ENCODE assay signal across 8 cellular contexts in the genomic region with DNA sequence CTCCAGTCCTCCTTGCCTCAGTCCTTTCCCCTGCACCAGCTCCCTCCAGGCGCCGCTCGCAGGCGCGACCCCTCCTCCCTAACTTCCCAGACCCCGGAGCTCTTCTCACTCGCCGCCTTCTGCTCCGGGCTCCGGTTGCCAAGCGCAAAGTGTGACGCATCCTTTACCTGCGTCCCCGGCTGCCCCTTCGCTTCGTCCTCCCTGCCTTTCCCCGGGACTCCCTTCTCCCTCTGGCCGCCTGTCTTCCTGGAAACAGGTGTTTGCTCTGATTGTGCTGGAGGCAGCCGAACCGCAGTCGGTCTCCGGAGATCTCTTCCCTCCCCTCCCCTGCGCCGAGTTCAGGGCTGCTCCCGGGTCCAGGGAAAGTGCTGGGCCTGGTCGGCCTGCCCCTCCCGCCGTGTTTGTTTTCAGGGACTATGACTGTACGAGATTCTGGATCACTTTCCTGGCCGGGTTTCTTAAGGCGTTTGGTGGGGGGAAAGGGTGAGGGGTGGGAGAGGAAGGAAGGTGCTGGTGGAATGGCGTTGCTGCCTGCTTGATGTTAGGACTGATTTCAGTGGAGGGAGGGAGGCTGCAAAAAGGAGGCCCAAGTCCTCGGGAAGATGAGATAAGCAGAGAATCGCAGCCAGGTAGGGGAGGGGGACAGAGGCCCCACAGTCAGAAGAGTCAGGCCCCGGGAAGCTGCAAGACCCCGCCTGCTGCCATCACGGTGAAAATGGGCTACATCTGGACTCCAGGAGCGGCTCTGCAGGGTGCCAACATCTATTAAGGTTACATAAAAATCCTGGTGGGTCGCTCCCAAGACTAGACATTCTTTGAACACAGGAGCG. TPM values are rescaled to one million over a fixed set of nuclear protein-coding genes. Genes with fewer than 3 reads are reported as not detected.
DNase-seq lines count a peak whose midpoint lies in the region; ATAC-seq lines count a peak whose summit lies in the region.

No MANE protein-coding gene starts in this region.

- peaks cover 0 to 7% (median 0%) of the 10 kb centered on the region in 7 donors for H3K9me3 Mint-ChIP-seq in naive B cell

- peaks cover 0 to 3% of the 10 kb centered on the region in 2 donors for H3K27me3 ChIP-seq in duodenal mucosa (ENCODE audit: control insufficient read depth in 1 of 2, insufficient read depth in 2 of 2, low read length in 2 of 2)

- H3K4me1 ChIP-seq in duodenal mucosa (ENCODE audit: control insufficient read depth in 1 of 2, insufficient read depth in 2 of 2, low read length in 2 of 2), result peaks cover 17 to 30% of the 10 kb centered on the region in 2 donors

- H3K27ac Mint-ChIP-seq in naive B cell, result peak overlapping the region in 1 of 6 donors; percentile 63

- peaks cover 0 to 6% of the 10 kb centered on the region in 2 donors for H3K36me3 Mint-ChIP-seq in naive B cell

- in situ Hi-C loops in ACHN (cut with HindIII; ENCODE audit: low pct_ligation_motif_present, low pct_unique_long_range_greater_than_20kb, low sequenced_read_pairs), result no loop called here

- H3K4me1 Mint-ChIP-seq in naive B cell, result peaks cover 7 to 10% (median 8%) of the 10 kb centered on the region in 3 donors

- H3K4me3 Mint-ChIP-seq in naive B cell, result peak overlapping the region; percentile 74 to 91 (median 84)

- H3K4me3 ChIP-seq in duodenal mucosa (ENCODE audit: low read depth in 1 of 2, low read length in 2 of 2), result peak overlapping the region; percentile 74 to 84

- H3K9ac ChIP-seq in duodenal mucosa (ENCODE audit: low read depth in 1 of 2, low read length in 2 of 2), result peak overlapping the region; percentile 56 to 57

- H3K36me3 ChIP-seq in duodenal mucosa (ENCODE audit: control insufficient read depth in 1 of 2, insufficient read depth in 2 of 2, low read length in 2 of 2), result no peaks in the 10 kb centered on the region

- peak; percentile 24 for ATAC-seq in GM19372 (IDR thresholded peaks at IDR 0.05; ENCODE audit: low read depth, unreplicated experiment)
- ATAC-seq in naive B cell (ENCODE audit: low read depth in 2 of 2), result no peak
- ATAC-seq in HG02973 (IDR thresholded peaks at IDR 0.05; ENCODE audit: unreplicated experiment), result no peak

- H3K9me3 ChIP-seq in duodenal mucosa (ENCODE audit: control insufficient read depth in 1 of 2, low read length in 2 of 2), result no peaks in the 10 kb centered on the region

- DNase-seq in NCI-H2171 treated with DMSO at 0.1 percent for 48 hours (lab: John Stamatoyannopoulos, UW), result peak; percentile 97
- no peak for DNase-seq in naive B cell
- no peak for DNase-seq in KG1 (lab: John Stamatoyannopoulos, UW)
- DNase-seq in NCI-H510A treated with DMSO at 0.1 percent for 48 hours (lab: John Stamatoyannopoulos, UW), result no peak
- no peak for DNase-seq in ACHN

- H3K27me3 Mint-ChIP-seq in naive B cell, result peaks cover 45 to 53% (median 48%) of the 10 kb centered on the region in 3 donors

- H3K27ac ChIP-seq in duodenal mucosa (ENCODE audit: low read depth, low read length), result no peak overlapping the region

RNA-seq across cellular contexts. Expression of a gene that starts 0.9 kb away (rescaled TPM):
- polyA plus RNA-seq in naive B cell (ENCODE audit: low read depth in 6 of 6), result under 1 TPM in 2 of 6 donors, not detected in 4; 0.07 to 0.16 TPM
